Comparison of ENCODE assay signal across 13 cellular contexts in the genomic region with DNA sequence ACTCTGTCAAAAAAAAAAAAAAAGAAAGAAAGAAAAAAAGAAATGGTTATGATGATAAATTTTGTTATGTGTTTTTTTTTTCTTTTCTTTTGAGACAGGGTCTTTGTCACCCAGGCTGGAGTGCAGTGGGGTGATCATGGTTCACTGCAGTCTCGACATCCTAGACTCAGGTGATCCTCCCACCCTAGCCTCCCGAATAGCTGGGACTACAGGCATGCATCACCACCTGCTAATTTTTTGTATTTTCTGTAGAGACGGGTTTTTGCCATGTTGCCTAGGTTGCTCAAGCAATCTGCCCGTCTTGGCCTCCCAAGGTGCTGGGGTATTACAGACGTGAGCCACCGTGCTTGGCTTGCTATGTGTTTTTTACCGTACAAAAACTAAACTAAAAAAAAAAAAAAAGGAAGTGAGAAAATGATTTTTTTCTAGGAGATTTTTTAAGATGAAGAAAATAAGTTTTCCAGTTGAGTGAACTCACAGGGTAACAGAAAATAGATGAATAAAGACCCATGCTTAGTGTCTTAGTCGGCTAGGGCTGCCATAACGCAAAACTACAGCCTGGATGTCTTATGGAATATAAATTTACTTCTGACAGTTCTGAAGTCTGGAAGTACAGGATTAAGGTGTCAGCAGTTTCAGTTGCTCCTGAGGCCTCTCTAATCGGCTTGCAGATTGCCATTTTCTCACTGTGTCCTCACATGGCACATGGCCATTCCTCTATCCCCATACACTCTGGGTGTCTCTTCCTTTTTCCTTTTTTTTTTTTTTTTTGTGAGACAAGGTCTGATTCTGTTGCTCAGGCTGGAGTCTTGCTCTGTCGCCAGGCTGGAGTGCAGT. TPM values are rescaled to one million over a fixed set of nuclear protein-coding genes. Genes with fewer than 3 reads are reported as not detected.
DNase-seq lines count a peak whose midpoint lies in the region; ATAC-seq and TF ChIP-seq lines count a peak whose summit lies in the region.
"Had no signal": no experiment of that assay in that cellular context is flagged by ENCODE, and none has a peak within 500 bp of the region (broad histone marks: within the 10 kb centered on the region; RNA-seq: fewer than 3 reads in every experiment).

No MANE protein-coding gene starts in this region.

- H3K4me1 ChIP-seq in BLaER1 treated with 17β-estradiol and CSF1 and Interleukin-3, amounts not matched to agents 10 nM and 100 nM, result peaks cover 27 to 42% (median 34%) of the 10 kb centered on the region in 10 experiments
- H3K4me1 ChIP-seq in thyroid gland, result no peaks in the 10 kb centered on the region
- H3K4me1 ChIP-seq in tibial artery, result no peaks in the 10 kb centered on the region

- DNase-seq in NCI-H82 treated with DMSO at 0.1 percent for 48 hours (lab: John Stamatoyannopoulos, UW; ENCODE audit: unreplicated experiment) (peak; percentile 59), thyroid gland (no peak), tibial artery (no peak)
- DNase-seq in activated CD4-positive, alpha-beta memory T cell treated with anti-CD3 and anti-CD28 coated beads, Interleukin-2, amount 10 ng/mL, durations not matched to agents 7 days and 5 days, result no peak
- DNase-seq: activated CD4-positive, alpha-beta T cell treated with anti-CD3 and anti-CD28 coated beads, Interleukin-2, amount 10 ng/mL, durations not matched to agents 24 days and 14 days; NCI-H1092 treated with DMSO at 0.1 percent for 48 hours had no signal

- no peak for TF ChIP-seq CTCF in thyroid gland (IDR thresholded peaks at IDR 0.05)
- TF ChIP-seq CTCF in tibial artery (IDR thresholded peaks at IDR 0.05), result no peak

- H3K27ac Mint-ChIP-seq in activated CD4-positive, alpha-beta memory T cell treated with anti-CD3 and anti-CD28 coated beads, Interleukin-2, amount 10 ng/mL, durations not matched to agents 7 days and 5 days, result no peak overlapping the region
- H3K27ac Mint-ChIP-seq: activated CD4-positive, alpha-beta T cell treated with anti-CD3 and anti-CD28 coated beads, Interleukin-2, amount 10 ng/mL, durations not matched to agents 24 days and 14 days had no signal

- peaks cover 7% of the 10 kb centered on the region for H3K27me3 Mint-ChIP-seq in activated CD4-positive, alpha-beta memory T cell treated with anti-CD3 and anti-CD28 coated beads, Interleukin-2, amount 10 ng/mL, durations not matched to agents 7 days and 5 days

- peaks cover 14 to 23% (median 19%) of the 10 kb centered on the region in 11 experiments; a peak in 20 of 22 replicates for H3K9me3 ChIP-seq in BLaER1 treated with 17β-estradiol and CSF1 and Interleukin-3, amounts not matched to agents 10 nM and 100 nM (replicated peaks in 1 of 11)
- no peaks in the 10 kb centered on the region for H3K9me3 ChIP-seq in thyroid gland
- H3K9me3 ChIP-seq in tibial artery, result no peaks in the 10 kb centered on the region

- H3K36me3 ChIP-seq in BLaER1 treated with 17β-estradiol and CSF1 and Interleukin-3, amounts not matched to agents 10 nM and 100 nM, result no peaks in the 10 kb centered on the region
- H3K36me3 ChIP-seq in thyroid gland, result no peaks in the 10 kb centered on the region
- H3K36me3 ChIP-seq in tibial artery, result no peaks in the 10 kb centered on the region

- CTCF ChIA-PET in activated CD4-positive, alpha-beta memory T cell treated with anti-CD3 and anti-CD28 coated beads, Interleukin-2, amount 10 ng/mL, durations not matched to agents 7 days and 5 days (lab: Charles Lee), result interaction anchor here (0.6 to 0.9 kb wide), 2 partner anchors 21 to 58 kb away, joined by 3 read pairs; no protein-coding TSS in a partner anchor

- H3K27ac ChIP-seq in BLaER1 treated with 17β-estradiol and CSF1 and Interleukin-3, amounts not matched to agents 10 nM and 100 nM, result peak overlapping the region in 10 of 11 experiments; percentile 15 to 73 (median 54); a peak in 18 of 22 replicates
- no peak overlapping the region for H3K27ac ChIP-seq in thyroid gland
- H3K27ac ChIP-seq in tibial artery, result no peak overlapping the region

- no peak overlapping the region for H3K4me3 Mint-ChIP-seq in activated CD4-positive, alpha-beta memory T cell treated with anti-CD3 and anti-CD28 coated beads, Interleukin-2, amount 10 ng/mL, durations not matched to agents 7 days and 5 days
- H3K4me3 Mint-ChIP-seq: activated CD4-positive, alpha-beta T cell treated with anti-CD3 and anti-CD28 coated beads, Interleukin-2, amount 10 ng/mL, durations not matched to agents 24 days and 14 days had no signal

- no peak for TF ChIP-seq POLR2A in thyroid gland (IDR thresholded peaks at IDR 0.05)

- H4K20me1 ChIP-seq in BLaER1 treated with 17β-estradiol and CSF1 and Interleukin-3, amounts not matched to agents 10 nM and 100 nM, result no peaks in the 10 kb centered on the region

- no peaks in the 10 kb centered on the region for H3K27me3 ChIP-seq in BLaER1 treated with 17β-estradiol and CSF1 and Interleukin-3, amounts not matched to agents 10 nM and 100 nM
- H3K27me3 ChIP-seq in thyroid gland (no peaks in the 10 kb centered on the region), tibial artery (peaks cover 0 to 3% of the 10 kb centered on the region in 2 donors)

- H3K4me2 ChIP-seq in BLaER1 treated with 17β-estradiol and CSF1 and Interleukin-3, amounts not matched to agents 10 nM and 100 nM, result peak overlapping the region; percentile 57 to 95 (median 72)
- H3K4me2 ChIP-seq: smooth muscle cell had no signal

- POLR2A ChIA-PET in activated CD4-positive, alpha-beta memory T cell treated with anti-CD3 and anti-CD28 coated beads, Interleukin-2, amount 10 ng/mL, durations not matched to agents 7 days and 5 days (lab: Charles Lee), result no interaction called here

- ATAC-seq in GM19328 (IDR thresholded peaks at IDR 0.05; ENCODE audit: unreplicated experiment), result peak; percentile 66
- ATAC-seq in HG02884 (IDR thresholded peaks at IDR 0.05; ENCODE audit: unreplicated experiment), result peak; percentile 64
- ATAC-seq in HG03342 (IDR thresholded peaks at IDR 0.05; ENCODE audit: unreplicated experiment), result no peak

- 76 to 77% methylated on average over 11 of the region's 11 CpGs for WGBS in thyroid gland, 2 donors

- peaks cover 2% of the 10 kb centered on the region for H3K36me3 Mint-ChIP-seq in activated CD4-positive, alpha-beta memory T cell treated with anti-CD3 and anti-CD28 coated beads, Interleukin-2, amount 10 ng/mL, durations not matched to agents 7 days and 5 days (ENCODE audit: low read depth)

- H3K9me3 Mint-ChIP-seq in activated CD4-positive, alpha-beta memory T cell treated with anti-CD3 and anti-CD28 coated beads, Interleukin-2, amount 10 ng/mL, durations not matched to agents 7 days and 5 days, result no peaks in the 10 kb centered on the region

- H3K4me1 Mint-ChIP-seq in activated CD4-positive, alpha-beta memory T cell treated with anti-CD3 and anti-CD28 coated beads, Interleukin-2, amount 10 ng/mL, durations not matched to agents 7 days and 5 days, result no peaks in the 10 kb centered on the region
- H3K4me1 Mint-ChIP-seq: activated CD4-positive, alpha-beta T cell treated with anti-CD3 and anti-CD28 coated beads, Interleukin-2, amount 10 ng/mL, durations not matched to agents 24 days and 14 days had no signal

- intact Hi-C loops in thyroid gland (cut with DNase I) (no loop called here), tibial artery (cut with DNase I; ENCODE audit: low total_unique reads) (no loop called here)

- peak overlapping the region in 2 of 10 experiments; percentile 16 to 26; a peak in 2 of 20 replicates for H3K4me3 ChIP-seq in BLaER1 treated with 17β-estradiol and CSF1 and Interleukin-3, amounts not matched to agents 10 nM and 100 nM
- no peak overlapping the region for H3K4me3 ChIP-seq in thyroid gland (replicated peaks in 1 of 3)
- no peak overlapping the region for H3K4me3 ChIP-seq in tibial artery
- H3K4me3 ChIP-seq: smooth muscle cell had no signal

- H3K9ac ChIP-seq in BLaER1 treated with 17β-estradiol and CSF1 and Interleukin-3, amounts not matched to agents 10 nM and 100 nM, result peak overlapping the region in 8 of 11 experiments; percentile 10 to 61 (median 28); a peak in 9 of 22 replicates

RNA-seq across cellular contexts. Expression of gene APOF, which starts 13.2 kb away (rescaled TPM):
- not detected for total RNA-seq in thyroid gland
- not detected for total RNA-seq in activated CD4-positive, alpha-beta memory T cell treated with anti-CD3 and anti-CD28 coated beads, Interleukin-2, amount 10 ng/mL, durations not matched to agents 7 days and 5 days
- total RNA-seq: activated CD4-positive, alpha-beta T cell treated with anti-CD3 and anti-CD28 coated beads, Interleukin-2, amount 10 ng/mL, durations not matched to agents 24 days and 14 days; myocyte; RPMI7951; smooth muscle cell had no signal

RNA-seq across cellular contexts. Expression of gene STAT2, which starts 15.9 kb away (rescaled TPM):
- total RNA-seq in thyroid gland, result 100 to 1,000 TPM; 121 to 166 (median 146) TPM
- 100 to 1,000 TPM; 298 to 304 TPM for total RNA-seq in activated CD4-positive, alpha-beta memory T cell treated with anti-CD3 and anti-CD28 coated beads, Interleukin-2, amount 10 ng/mL, durations not matched to agents 7 days and 5 days

RNA-seq across cellular contexts. Expression of gene IL23A, which starts 37.1 kb away (rescaled TPM):
- 1 to 10 TPM in 1 of 4 donors, under 1 TPM in 1, not detected in 2; 0.67 to 1.1 TPM for total RNA-seq in thyroid gland
- 10 to 100 TPM; 11.0 to 11.7 TPM for total RNA-seq in activated CD4-positive, alpha-beta memory T cell treated with anti-CD3 and anti-CD28 coated beads, Interleukin-2, amount 10 ng/mL, durations not matched to agents 7 days and 5 days

RNA-seq across cellular contexts. Expression of gene PAN2, which starts 42.0 kb away (rescaled TPM):
- 100 to 1,000 TPM in 3 of 4 donors, 10 to 100 TPM in 1; 95.7 to 148 (median 134) TPM for total RNA-seq in thyroid gland
- total RNA-seq in activated CD4-positive, alpha-beta memory T cell treated with anti-CD3 and anti-CD28 coated beads, Interleukin-2, amount 10 ng/mL, durations not matched to agents 7 days and 5 days, result 10 to 100 TPM; 61.3 to 64.2 TPM

Comparison
In these comparisons a context has a peak if more than half of its experiments do, and no peak if none do; other contexts are left out.
1. H3K27ac ChIP-seq: peak in BLaER1 treated with 17β-estradiol and CSF1 and Interleukin-3, amounts not matched to agents 10 nM and 100 nM (10 of 11); none in thyroid gland (0 of 3) and tibial artery (0 of 2).
2. RNA of gene IL23A, which starts 37.1 kb away (total RNA-seq): 11.0 to 11.7 TPM in activated CD4-positive, alpha-beta memory T cell treated with anti-CD3 and anti-CD28 coated beads, Interleukin-2, amount 10 ng/mL, durations not matched to agents 7 days and 5 days; 0.67 to 1.1 TPM in thyroid gland; every median in the first group is over 4 times any median in the second.